2 cellular contexts compared by ENCODE assay signal in the genomic region with DNA sequence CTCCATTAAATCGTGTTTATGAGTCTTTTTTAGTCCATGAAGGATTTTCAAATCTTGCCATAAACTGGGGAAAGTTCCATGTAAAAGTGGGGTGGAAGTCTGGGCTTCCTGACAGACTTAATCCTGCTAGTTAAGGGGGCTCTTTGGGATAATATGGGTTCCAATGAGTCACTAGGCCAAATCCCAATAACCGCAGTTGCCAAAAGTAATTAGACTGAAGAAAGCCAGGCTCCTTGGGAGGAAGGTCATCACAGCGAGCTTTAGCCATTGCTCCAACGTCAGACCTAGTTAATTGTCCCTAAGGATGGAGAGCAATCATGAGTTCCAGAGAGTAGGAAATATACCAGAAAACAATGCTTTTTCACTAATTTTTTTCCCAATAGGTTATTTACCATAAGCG.
TF ChIP-seq lines count a peak whose summit lies in the region.

No MANE protein-coding gene starts in this region.

TF ChIP-seq in SK-N-SH, 30 proteins besides CTCF, POLR2A, EP300 and RAD21 (continued from another document):
- TF ChIP-seq ZBTB33 (IDR thresholded peaks at IDR 0.05; ENCODE audit: borderline replicate concordance, low read depth) = no peak
- TF ChIP-seq TCF12 (IDR thresholded peaks at IDR 0.05) = peak; percentile 64

TF ChIP-seq in SK-N-SH treated with all-trans-retinoic acid at 6 μM for 48 hours, 23 proteins besides CTCF, POLR2A, EP300 and RAD21 (continued from another document):
- TF ChIP-seq TSHZ2 (CRISPR knock-in tag; IDR thresholded peaks at IDR 0.05) (no peak), ZNF565 (CRISPR knock-in tag; conservative IDR thresholded peaks at IDR 0.05; ENCODE audit: low read depth) (no peak), ZFP30 (CRISPR knock-in tag; IDR thresholded peaks at IDR 0.05) (no peak), ZNF8 (CRISPR knock-in tag; IDR thresholded peaks at IDR 0.05) (no peak), OSR1 (CRISPR knock-in tag; IDR thresholded peaks at IDR 0.05) (no peak), TOX (CRISPR knock-in tag; IDR thresholded peaks at IDR 0.05; ENCODE audit: borderline replicate concordance) (no peak), PPARA (CRISPR knock-in tag; IDR thresholded peaks at IDR 0.05; ENCODE audit: borderline replicate concordance) (no peak), RARB (CRISPR knock-in tag; IDR thresholded peaks at IDR 0.05) (no peak), ZFP3 (CRISPR knock-in tag; IDR thresholded peaks at IDR 0.05) (no peak), CSRNP3 (CRISPR knock-in tag; IDR thresholded peaks at IDR 0.05) (no peak)
- TF ChIP-seq, protein P1, sequence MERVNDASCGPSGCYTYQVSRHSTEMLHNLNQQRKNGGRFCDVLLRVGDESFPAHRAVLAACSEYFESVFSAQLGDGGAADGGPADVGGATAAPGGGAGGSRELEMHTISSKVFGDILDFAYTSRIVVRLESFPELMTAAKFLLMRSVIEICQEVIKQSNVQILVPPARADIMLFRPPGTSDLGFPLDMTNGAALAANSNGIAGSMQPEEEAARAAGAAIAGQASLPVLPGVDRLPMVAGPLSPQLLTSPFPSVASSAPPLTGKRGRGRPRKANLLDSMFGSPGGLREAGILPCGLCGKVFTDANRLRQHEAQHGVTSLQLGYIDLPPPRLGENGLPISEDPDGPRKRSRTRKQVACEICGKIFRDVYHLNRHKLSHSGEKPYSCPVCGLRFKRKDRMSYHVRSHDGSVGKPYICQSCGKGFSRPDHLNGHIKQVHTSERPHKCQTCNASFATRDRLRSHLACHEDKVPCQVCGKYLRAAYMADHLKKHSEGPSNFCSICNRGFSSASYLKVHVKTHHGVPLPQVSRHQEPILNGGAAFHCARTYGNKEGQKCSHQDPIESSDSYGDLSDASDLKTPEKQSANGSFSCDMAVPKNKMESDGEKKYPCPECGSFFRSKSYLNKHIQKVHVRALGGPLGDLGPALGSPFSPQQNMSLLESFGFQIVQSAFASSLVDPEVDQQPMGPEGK (CRISPR knock-in tag; IDR thresholded peaks at IDR 0.05; ENCODE audit: borderline replicate concordance) = no peak
